Comparison of ENCODE assay signal across 14 cellular contexts in genomic region chr1:109932679-109933078, GRCh38. TPM values are rescaled to one million over a fixed set of nuclear protein-coding genes. Genes with fewer than 3 reads are reported as not detected.
A peak's percentile ranks its signal among the peaks of the same experiment; 100 is the strongest.
DNase-seq lines count a peak whose midpoint lies in the region; ATAC-seq and TF ChIP-seq lines count a peak whose summit lies in the region.
"Had no signal": no experiment of that assay in that cellular context is flagged by ENCODE, and none has a peak within 500 bp of the region (broad histone marks: within the 10 kb centered on the region; RNA-seq: fewer than 3 reads in every experiment).

No MANE protein-coding gene starts in this region.

- H3K27me3 ChIP-seq in Panc1 (ENCODE audit: control insufficient read depth, insufficient read depth, low read length) (no peaks in the 10 kb centered on the region), left lung (no peaks in the 10 kb centered on the region)

- DNase-seq in cardiac septum (ENCODE audit: low spot score) (peak; percentile 19), left cardiac atrium (no peak), Panc1 (ENCODE audit: low read depth, low spot score) (no peak), nephron progenitor cell (no peak), activated gamma-delta T cell treated with Interleukin-2 at 50 U/mL for 16 hours (no peak), left lung (no peak), sciatic nerve (ENCODE audit: low spot score) (no peak)
- DNase-seq: GF-D8, NCI-H1092, NCI-H446 treated with DMSO at 0.1 percent for 48 hours, NCI-H748 treated with DMSO at 0.1 percent for 48 hours, PC-3, Right ventricle myocardium superior had no signal

- peaks cover 29% of the 10 kb centered on the region for H3K9me3 Mint-ChIP-seq in nephron progenitor cell

- intact Hi-C loops in cardiac septum (cut with DNase I) (no loop called here), left cardiac atrium (cut with DNase I) (no loop called here), Panc1 (cut with micrococcal nuclease; ENCODE audit: unreplicated experiment) (loop anchor here (5.0 kb wide), 1 partner anchor 50 kb away; the partner anchor contains the start of gene AHCYL1), left lung (cut with DNase I) (no loop called here), sciatic nerve (cut with DNase I) (loop anchor here (5.0 kb wide), 1 partner anchor 335 kb away; no protein-coding TSS in a partner anchor)

- TF ChIP-seq CTCF in Panc1 (IDR thresholded peaks at IDR 0.05) (no peak), nephron progenitor cell (IDR thresholded peaks at IDR 0.05) (no peak), left lung (IDR thresholded peaks at IDR 0.05) (no peak)

- H3K27ac Mint-ChIP-seq in nephron progenitor cell: peak overlapping the region; percentile 95

- H3K4me3 ChIP-seq in Panc1 (ENCODE audit: low read depth in 2 of 2, low read length in 2 of 2) (no peak overlapping the region), left lung (no peak overlapping the region)

- CTCF ChIA-PET in Panc1 (lab: Charles Lee): interaction anchor here (2.7 kb wide), 1 partner anchor 52 kb away, joined by 11 read pairs; the partner anchor contains the start of gene AHCYL1

- peaks cover 11% of the 10 kb centered on the region for H3K27me3 Mint-ChIP-seq in nephron progenitor cell (ENCODE audit: low read depth, poor library complexity)

- peaks cover 50% of the 10 kb centered on the region for H3K4me1 Mint-ChIP-seq in nephron progenitor cell

- H3K4me1 ChIP-seq in Panc1 (ENCODE audit: control insufficient read depth, insufficient read depth, low read length): peaks cover 66% of the 10 kb centered on the region
- peaks cover 22 to 44% of the 10 kb centered on the region in 2 donors for H3K4me1 ChIP-seq in left lung

- ATAC-seq in left cardiac atrium (no peak), Panc1 (no peak), left lung (no peak), sciatic nerve (no peak)
- ATAC-seq: PC-3 had no signal

- H3K9me3 ChIP-seq in Panc1 (ENCODE audit: control insufficient read depth, insufficient read depth, low read depth, low read length): no peaks in the 10 kb centered on the region
- peaks cover 0 to 13% of the 10 kb centered on the region in 2 donors for H3K9me3 ChIP-seq in left lung

- H3K27ac ChIP-seq in Panc1 (ENCODE audit: low read length): peak overlapping the region; percentile 97
- no peak overlapping the region for H3K27ac ChIP-seq in left lung
- H3K27ac ChIP-seq: KMS-11 had no signal

- H3K4me3 Mint-ChIP-seq in nephron progenitor cell: no peak overlapping the region

- H3K36me3 ChIP-seq in Panc1 (ENCODE audit: control insufficient read depth, insufficient read depth, low read length): no peaks in the 10 kb centered on the region; the same call in 1 of the 2 replicates
- peaks cover 0 to 27% of the 10 kb centered on the region in 2 donors for H3K36me3 ChIP-seq in left lung

- POLR2A ChIA-PET in Panc1 (lab: Charles Lee): interaction anchor here (0.9 kb wide), 1 partner anchor 51 kb away, joined by 4 read pairs; no protein-coding TSS in a partner anchor

- in situ Hi-C loops in Panc1 (cut with HindIII; ENCODE audit: low pct_unique_long_range_greater_than_20kb, low sequenced_read_pairs): no loop called here

- no TSS peak for BruUV-seq in Panc1 (replicated peaks; lab: Mats Ljungman, UMichigan)

- H3K36me3 Mint-ChIP-seq in nephron progenitor cell (ENCODE audit: low read depth): peaks cover 15% of the 10 kb centered on the region

RNA-seq across cellular contexts. Expression of gene CSF1, which starts 22.0 kb away (rescaled TPM):
- total RNA-seq in cardiac septum (16.7 TPM), left cardiac atrium (10 to 100 TPM; 30.8 to 44.1 TPM), Panc1 (2021; ENCODE audit: unreplicated experiment) (217 TPM), left lung (10 to 100 TPM; 45.7 to 68.0 TPM), sciatic nerve (61.2 TPM)
- 109 TPM for polyA plus RNA-seq in Panc1 (2012; ENCODE audit: insufficient read length)

RNA-seq across cellular contexts. Expression of gene AHCYL1, which starts 51.9 kb away (rescaled TPM):
- total RNA-seq in cardiac septum (53.6 TPM), left cardiac atrium (10 to 100 TPM; 42.9 to 55.7 TPM), Panc1 (2021; ENCODE audit: unreplicated experiment) (174 TPM), left lung (100 to 1,000 TPM in 1 of 2 donors, 10 to 100 TPM in 1; 79.3 to 116 TPM), sciatic nerve (71.3 TPM)
- polyA plus RNA-seq in Panc1 (2012; ENCODE audit: insufficient read length): 148 TPM

Comparison
In these comparisons a context has a peak if more than half of its experiments do, and no peak if none do; other contexts are left out.
1. intact Hi-C loops: an anchor here in Panc1 (5.0 kb wide) and sciatic nerve (5.0 kb wide); none called in cardiac septum, left cardiac atrium and left lung.